9 cellular contexts compared by ENCODE assay signal in genomic region chr3:127002195-127003174, GRCh38. TPM values are rescaled to one million over a fixed set of nuclear protein-coding genes. Genes with fewer than 3 reads are reported as not detected.
DNase-seq lines count a peak whose midpoint lies in the region; FAIRE-seq and TF ChIP-seq lines count a peak whose summit lies in the region.
"Had no signal": no experiment of that assay in that cellular context is flagged by ENCODE, and none has a peak within 500 bp of the region (broad histone marks: within the 10 kb centered on the region; RNA-seq: fewer than 3 reads in every experiment).

No MANE protein-coding gene starts in this region.

- H3K9me3 ChIP-seq in PC-9 (ENCODE audit: insufficient read depth, low read depth) = no peaks in the 10 kb centered on the region

- DNase-seq in 8988T = peak; percentile 86
- DNase-seq in NB4 (ENCODE audit: low read depth) = peak; percentile 43
- peak; percentile 98 for DNase-seq in epidermal melanocyte (ENCODE audit: insufficient read length, low spot score)
- DNase-seq in mesenteric fat pad (ENCODE audit: low spot score) = peak; percentile 93
- DNase-seq in urothelium cell line (ENCODE audit: low spot score) = peak; percentile 96
- no peak for DNase-seq in stimulated activated CD4-positive, alpha-beta T cell treated with anti-CD3 and anti-CD28 coated beads, Interleukin-4, amount 100 ng/mL, for 4 hours
- DNase-seq in NOMO-1 (lab: John Stamatoyannopoulos, UW; ENCODE audit: unreplicated experiment in 2 of 2) = no peak
- DNase-seq in PC-9 = no peak

- no TSS peak for BruUV-seq in PC-9 (replicated peaks; lab: Mats Ljungman, UMichigan)

- no peak overlapping the region for H3K4me3 ChIP-seq in NB4 (ENCODE audit: low read depth, low read length)
- no peak overlapping the region for H3K4me3 ChIP-seq in PC-9

- peaks cover 50% of the 10 kb centered on the region for H4K20me1 ChIP-seq in PC-9 (ENCODE audit: insufficient read depth)

- no peaks in the 10 kb centered on the region for H3K27me3 ChIP-seq in PC-9 (ENCODE audit: insufficient read depth, low read depth)

- no peaks in the 10 kb centered on the region for H3K79me2 ChIP-seq in PC-9 (ENCODE audit: low read depth)

- POLR2A ChIA-PET in PC-9 (lab: Charles Lee; ENCODE audit: unreplicated experiment) = no interaction called here

- intact Hi-C loops in PC-9 (cut with micrococcal nuclease; ENCODE audit: unreplicated experiment) = no loop called here

- CTCF ChIA-PET in PC-9 (lab: Charles Lee) = no interaction called here

- H2AFZ ChIP-seq in PC-9 = no peak overlapping the region

- H3K4me1 ChIP-seq in PC-9 (replicated peaks; ENCODE audit: insufficient read depth) = peaks cover 21% of the 10 kb centered on the region; the same call in 1 of the 2 replicates

- TF ChIP-seq POLR2A in NB4 (IDR thresholded peaks at IDR 0.05; ENCODE audit: extremely low read depth, insufficient read length) = no peak

- H3K36me3 ChIP-seq in PC-9 (ENCODE audit: low read depth) = no peaks in the 10 kb centered on the region

- FAIRE-seq in urothelium cell line (lab: Jason Lieb, UNC) = no peak

- H3K9me2 ChIP-seq in PC-9 (ENCODE audit: insufficient read depth) = no peaks in the 10 kb centered on the region

- no peaks in the 10 kb centered on the region for H3F3A ChIP-seq in PC-9 (ENCODE audit: insufficient read depth, low read depth)

- H3K4me2 ChIP-seq in PC-9 = no peak overlapping the region

- no peak overlapping the region for H3K27ac ChIP-seq in PC-9
- H3K27ac ChIP-seq: C4-2B had no signal

- TF ChIP-seq CTCF in NB4 (IDR thresholded peaks at IDR 0.05; ENCODE audit: low read depth, low read length) (no peak), PC-9 (conservative IDR thresholded peaks at IDR 0.05) (no peak)

RNA-seq across cellular contexts. Expression of gene PLXNA1, which starts 19.6 kb away (rescaled TPM):
- 26.3 TPM for total RNA-seq in mesenteric fat pad
- total RNA-seq in PC-9 (2021) = 83.1 and 88.2 TPM in 2 replicates

Comparison
In these comparisons a context has a peak if more than half of its experiments do, and no peak if none do; other contexts are left out.
1. DNase-seq: peak in 8988T (single experiment), NB4 (single experiment), epidermal melanocyte (single experiment), mesenteric fat pad (single experiment) and urothelium cell line (single experiment); none in stimulated activated CD4-positive, alpha-beta T cell treated with anti-CD3 and anti-CD28 coated beads, Interleukin-4, amount 100 ng/mL, for 4 hours (0 of 2), NOMO-1 (0 of 2) and PC-9 (0 of 2).